Comparison of ENCODE assay signal across 1 cellular context in the genomic region with DNA sequence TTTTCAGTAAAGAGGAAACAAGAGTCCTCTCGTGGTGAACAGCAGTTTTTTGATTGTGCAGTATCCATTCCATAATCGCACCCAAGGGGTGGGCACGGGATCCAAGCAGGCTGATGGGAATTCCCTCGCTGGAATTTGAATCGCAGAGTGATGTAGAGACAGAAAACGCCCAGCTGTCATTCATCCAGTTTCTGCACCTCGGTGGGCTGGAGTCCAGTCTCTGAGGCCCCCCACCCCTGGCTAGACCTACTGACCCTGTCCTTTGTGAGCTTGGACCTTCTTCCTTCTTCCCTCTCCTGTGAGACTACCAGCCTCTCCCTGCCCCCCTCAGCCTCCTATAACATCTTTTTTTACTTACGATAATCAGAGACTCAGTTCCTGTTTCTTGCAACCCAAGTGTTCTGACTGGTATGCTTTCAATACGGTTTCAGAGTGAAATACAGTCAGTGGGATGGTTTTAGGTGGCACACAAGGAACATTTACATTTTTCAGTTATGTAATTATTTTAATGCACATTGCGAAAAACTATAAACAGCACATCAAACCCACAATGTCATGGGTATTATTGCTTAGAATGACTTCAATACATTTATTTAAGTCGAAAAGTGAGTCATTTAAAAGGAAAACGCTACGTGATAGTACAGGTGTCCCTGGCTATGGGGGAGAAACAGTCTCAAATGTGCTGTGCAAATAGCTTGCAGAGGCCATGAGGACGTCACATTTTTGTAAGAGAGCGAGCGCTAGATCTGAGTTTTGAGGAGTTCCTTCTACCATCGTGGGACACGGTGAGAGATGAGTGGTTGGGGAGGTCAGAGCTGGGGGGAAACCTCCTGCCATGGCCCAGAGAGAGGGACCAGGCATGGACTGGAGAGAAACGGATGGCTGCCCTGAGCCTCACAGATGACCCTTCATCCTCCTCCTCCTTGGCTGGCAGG.
A peak's percentile ranks its signal among the peaks of the same experiment; 100 is the strongest.
TF ChIP-seq lines count a peak whose summit lies in the region.

No MANE protein-coding gene starts in this region.

TF ChIP-seq in GM12878, 131 proteins besides CTCF, POLR2A, EP300 and RAD21 (continued from another document and continues in another):
- TF ChIP-seq, protein P1, sequence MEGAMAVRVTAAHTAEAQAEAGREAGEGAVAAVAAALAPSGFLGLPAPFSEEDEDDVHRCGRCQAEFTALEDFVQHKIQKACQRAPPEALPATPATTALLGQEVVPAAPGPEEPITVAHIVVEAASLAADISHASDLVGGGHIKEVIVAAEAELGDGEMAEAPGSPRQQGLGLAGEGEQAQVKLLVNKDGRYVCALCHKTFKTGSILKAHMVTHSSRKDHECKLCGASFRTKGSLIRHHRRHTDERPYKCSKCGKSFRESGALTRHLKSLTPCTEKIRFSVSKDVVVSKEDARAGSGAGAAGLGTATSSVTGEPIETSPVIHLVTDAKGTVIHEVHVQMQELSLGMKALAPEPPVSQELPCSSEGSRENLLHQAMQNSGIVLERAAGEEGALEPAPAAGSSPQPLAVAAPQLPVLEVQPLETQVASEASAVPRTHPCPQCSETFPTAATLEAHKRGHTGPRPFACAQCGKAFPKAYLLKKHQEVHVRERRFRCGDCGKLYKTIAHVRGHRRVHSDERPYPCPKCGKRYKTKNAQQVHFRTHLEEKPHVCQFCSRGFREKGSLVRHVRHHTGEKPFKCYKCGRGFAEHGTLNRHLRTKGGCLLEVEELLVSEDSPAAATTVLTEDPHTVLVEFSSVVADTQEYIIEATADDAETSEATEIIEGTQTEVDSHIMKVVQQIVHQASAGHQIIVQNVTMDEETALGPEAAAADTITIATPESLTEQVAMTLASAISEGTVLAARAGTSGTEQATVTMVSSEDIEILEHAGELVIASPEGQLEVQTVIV (IDR thresholded peaks at IDR 0.05; ENCODE audit: borderline replicate concordance, partially characterized antibody), result no peak
- TF ChIP-seq CEBPB (IDR thresholded peaks at IDR 0.05; ENCODE audit: borderline replicate concordance in 1 of 2, low read depth in 2 of 2, low read length in 2 of 2) (no peak), TAF1 (IDR thresholded peaks at IDR 0.05; ENCODE audit: borderline replicate concordance, low read depth, low read length) (no peak), NRF1 (conservative IDR thresholded peaks at IDR 0.05; ENCODE audit: low read depth, low read length) (no peak), TCF7 (IDR thresholded peaks at IDR 0.05; ENCODE audit: borderline replicate concordance) (no peak), SMAD1 (IDR thresholded peaks at IDR 0.05; ENCODE audit: low read depth, partially characterized antibody) (no peak), IKZF1 (conservative IDR thresholded peaks at IDR 0.05) (peak; percentile 69; the same call in 1 of the 2 replicates), EGR1 (IDR thresholded peaks at IDR 0.05; ENCODE audit: borderline replicate concordance in 1 of 2, low read depth in 2 of 2, low read length in 2 of 2) (no peak), YY1 (IDR thresholded peaks at IDR 0.05; ENCODE audit: low read depth, low read length) (peak; percentile 50), RB1 (IDR thresholded peaks at IDR 0.05; ENCODE audit: borderline replicate concordance) (no peak), CHD1 (IDR thresholded peaks at IDR 0.05; ENCODE audit: low read depth, low read length) (no peak; the same call in 1 of the 2 replicates), MYB (IDR thresholded peaks at IDR 0.05; ENCODE audit: borderline replicate concordance, low read depth, low read length) (no peak), SUZ12 (IDR thresholded peaks at IDR 0.05; ENCODE audit: unreplicated experiment) (no peak), GATAD2B (conservative IDR thresholded peaks at IDR 0.05; ENCODE audit: low read depth) (0 out of 2 replicates have a peak, but pooled peaks have one; percentile 28), TBL1XR1 (IDR thresholded peaks at IDR 0.05; ENCODE audit: low read depth, low read length) (peak; percentile 57; the same call in 1 of the 2 replicates), SMARCA5 (IDR thresholded peaks at IDR 0.05) (no peak), MTA2 (IDR thresholded peaks at IDR 0.05; ENCODE audit: low read depth) (peak; percentile 91), PAX8 (IDR thresholded peaks at IDR 0.05) (no peak), HDAC2 (IDR thresholded peaks at IDR 0.05) (no peak), SRF (IDR thresholded peaks at IDR 0.05; ENCODE audit: low read depth in 2 of 2, low read length in 2 of 2) (no peak), SREBF1 (IDR thresholded peaks at IDR 0.05; ENCODE audit: low read length) (no peak), CBFB (IDR thresholded peaks at IDR 0.05; ENCODE audit: low read depth) (peak; percentile 48; the same call in 1 of the 2 replicates), ZNF207 (IDR thresholded peaks at IDR 0.05; ENCODE audit: borderline replicate concordance) (no peak), NBN (IDR thresholded peaks at IDR 0.05) (peak; percentile 38; the same call in 1 of the 2 replicates), POU2F2 (IDR thresholded peaks at IDR 0.05; ENCODE audit: borderline replicate concordance, low read depth, low read length) (peak; percentile 81), MXI1 (IDR thresholded peaks at IDR 0.05; ENCODE audit: low read depth, low read length) (no peak), JUNB (IDR thresholded peaks at IDR 0.05) (peak; percentile 95)
- TF ChIP-seq, protein P2, sequence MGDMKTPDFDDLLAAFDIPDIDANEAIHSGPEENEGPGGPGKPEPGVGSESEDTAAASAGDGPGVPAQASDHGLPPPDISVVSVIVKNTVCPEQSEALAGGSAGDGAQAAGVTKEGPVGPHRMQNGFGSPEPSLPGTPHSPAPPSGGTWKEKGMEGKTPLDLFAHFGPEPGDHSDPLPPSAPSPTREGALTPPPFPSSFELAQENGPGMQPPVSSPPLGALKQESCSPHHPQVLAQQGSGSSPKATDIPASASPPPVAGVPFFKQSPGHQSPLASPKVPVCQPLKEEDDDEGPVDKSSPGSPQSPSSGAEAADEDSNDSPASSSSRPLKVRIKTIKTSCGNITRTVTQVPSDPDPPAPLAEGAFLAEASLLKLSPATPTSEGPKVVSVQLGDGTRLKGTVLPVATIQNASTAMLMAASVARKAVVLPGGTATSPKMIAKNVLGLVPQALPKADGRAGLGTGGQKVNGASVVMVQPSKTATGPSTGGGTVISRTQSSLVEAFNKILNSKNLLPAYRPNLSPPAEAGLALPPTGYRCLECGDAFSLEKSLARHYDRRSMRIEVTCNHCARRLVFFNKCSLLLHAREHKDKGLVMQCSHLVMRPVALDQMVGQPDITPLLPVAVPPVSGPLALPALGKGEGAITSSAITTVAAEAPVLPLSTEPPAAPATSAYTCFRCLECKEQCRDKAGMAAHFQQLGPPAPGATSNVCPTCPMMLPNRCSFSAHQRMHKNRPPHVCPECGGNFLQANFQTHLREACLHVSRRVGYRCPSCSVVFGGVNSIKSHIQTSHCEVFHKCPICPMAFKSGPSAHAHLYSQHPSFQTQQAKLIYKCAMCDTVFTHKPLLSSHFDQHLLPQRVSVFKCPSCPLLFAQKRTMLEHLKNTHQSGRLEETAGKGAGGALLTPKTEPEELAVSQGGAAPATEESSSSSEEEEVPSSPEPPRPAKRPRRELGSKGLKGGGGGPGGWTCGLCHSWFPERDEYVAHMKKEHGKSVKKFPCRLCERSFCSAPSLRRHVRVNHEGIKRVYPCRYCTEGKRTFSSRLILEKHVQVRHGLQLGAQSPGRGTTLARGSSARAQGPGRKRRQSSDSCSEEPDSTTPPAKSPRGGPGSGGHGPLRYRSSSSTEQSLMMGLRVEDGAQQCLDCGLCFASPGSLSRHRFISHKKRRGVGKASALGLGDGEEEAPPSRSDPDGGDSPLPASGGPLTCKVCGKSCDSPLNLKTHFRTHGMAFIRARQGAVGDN (IDR thresholded peaks at IDR 0.05), result no peak
- TF ChIP-seq, protein P3, sequence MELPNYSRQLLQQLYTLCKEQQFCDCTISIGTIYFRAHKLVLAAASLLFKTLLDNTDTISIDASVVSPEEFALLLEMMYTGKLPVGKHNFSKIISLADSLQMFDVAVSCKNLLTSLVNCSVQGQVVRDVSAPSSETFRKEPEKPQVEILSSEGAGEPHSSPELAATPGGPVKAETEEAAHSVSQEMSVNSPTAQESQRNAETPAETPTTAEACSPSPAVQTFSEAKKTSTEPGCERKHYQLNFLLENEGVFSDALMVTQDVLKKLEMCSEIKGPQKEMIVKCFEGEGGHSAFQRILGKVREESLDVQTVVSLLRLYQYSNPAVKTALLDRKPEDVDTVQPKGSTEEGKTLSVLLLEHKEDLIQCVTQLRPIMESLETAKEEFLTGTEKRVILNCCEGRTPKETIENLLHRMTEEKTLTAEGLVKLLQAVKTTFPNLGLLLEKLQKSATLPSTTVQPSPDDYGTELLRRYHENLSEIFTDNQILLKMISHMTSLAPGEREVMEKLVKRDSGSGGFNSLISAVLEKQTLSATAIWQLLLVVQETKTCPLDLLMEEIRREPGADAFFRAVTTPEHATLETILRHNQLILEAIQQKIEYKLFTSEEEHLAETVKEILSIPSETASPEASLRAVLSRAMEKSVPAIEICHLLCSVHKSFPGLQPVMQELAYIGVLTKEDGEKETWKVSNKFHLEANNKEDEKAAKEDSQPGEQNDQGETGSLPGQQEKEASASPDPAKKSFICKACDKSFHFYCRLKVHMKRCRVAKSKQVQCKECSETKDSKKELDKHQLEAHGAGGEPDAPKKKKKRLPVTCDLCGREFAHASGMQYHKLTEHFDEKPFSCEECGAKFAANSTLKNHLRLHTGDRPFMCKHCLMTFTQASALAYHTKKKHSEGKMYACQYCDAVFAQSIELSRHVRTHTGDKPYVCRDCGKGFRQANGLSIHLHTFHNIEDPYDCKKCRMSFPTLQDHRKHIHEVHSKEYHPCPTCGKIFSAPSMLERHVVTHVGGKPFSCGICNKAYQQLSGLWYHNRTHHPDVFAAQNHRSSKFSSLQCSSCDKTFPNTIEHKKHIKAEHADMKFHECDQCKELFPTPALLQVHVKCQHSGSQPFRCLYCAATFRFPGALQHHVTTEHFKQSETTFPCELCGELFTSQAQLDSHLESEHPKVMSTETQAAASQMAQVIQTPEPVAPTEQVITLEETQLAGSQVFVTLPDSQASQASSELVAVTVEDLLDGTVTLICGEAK (IDR thresholded peaks at IDR 0.05; ENCODE audit: borderline replicate concordance), result no peak
- TF ChIP-seq, protein P4, sequence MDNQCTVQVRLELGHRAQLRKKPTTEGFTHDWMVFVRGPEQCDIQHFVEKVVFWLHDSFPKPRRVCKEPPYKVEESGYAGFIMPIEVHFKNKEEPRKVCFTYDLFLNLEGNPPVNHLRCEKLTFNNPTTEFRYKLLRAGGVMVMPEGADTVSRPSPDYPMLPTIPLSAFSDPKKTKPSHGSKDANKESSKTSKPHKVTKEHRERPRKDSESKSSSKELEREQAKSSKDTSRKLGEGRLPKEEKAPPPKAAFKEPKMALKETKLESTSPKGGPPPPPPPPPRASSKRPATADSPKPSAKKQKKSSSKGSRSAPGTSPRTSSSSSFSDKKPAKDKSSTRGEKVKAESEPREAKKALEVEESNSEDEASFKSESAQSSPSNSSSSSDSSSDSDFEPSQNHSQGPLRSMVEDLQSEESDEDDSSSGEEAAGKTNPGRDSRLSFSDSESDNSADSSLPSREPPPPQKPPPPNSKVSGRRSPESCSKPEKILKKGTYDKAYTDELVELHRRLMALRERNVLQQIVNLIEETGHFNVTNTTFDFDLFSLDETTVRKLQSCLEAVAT (IDR thresholded peaks at IDR 0.05), result 0 out of 2 replicates have a peak, but pooled peaks have one; percentile 26
- TF ChIP-seq, protein P5, sequence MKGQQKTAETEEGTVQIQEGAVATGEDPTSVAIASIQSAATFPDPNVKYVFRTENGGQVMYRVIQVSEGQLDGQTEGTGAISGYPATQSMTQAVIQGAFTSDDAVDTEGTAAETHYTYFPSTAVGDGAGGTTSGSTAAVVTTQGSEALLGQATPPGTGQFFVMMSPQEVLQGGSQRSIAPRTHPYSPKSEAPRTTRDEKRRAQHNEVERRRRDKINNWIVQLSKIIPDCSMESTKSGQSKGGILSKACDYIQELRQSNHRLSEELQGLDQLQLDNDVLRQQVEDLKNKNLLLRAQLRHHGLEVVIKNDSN (IDR thresholded peaks at IDR 0.05; ENCODE audit: borderline replicate concordance, extremely low read length, insufficient read depth, low read depth, low read length), result no peak
- TF ChIP-seq, protein P6, sequence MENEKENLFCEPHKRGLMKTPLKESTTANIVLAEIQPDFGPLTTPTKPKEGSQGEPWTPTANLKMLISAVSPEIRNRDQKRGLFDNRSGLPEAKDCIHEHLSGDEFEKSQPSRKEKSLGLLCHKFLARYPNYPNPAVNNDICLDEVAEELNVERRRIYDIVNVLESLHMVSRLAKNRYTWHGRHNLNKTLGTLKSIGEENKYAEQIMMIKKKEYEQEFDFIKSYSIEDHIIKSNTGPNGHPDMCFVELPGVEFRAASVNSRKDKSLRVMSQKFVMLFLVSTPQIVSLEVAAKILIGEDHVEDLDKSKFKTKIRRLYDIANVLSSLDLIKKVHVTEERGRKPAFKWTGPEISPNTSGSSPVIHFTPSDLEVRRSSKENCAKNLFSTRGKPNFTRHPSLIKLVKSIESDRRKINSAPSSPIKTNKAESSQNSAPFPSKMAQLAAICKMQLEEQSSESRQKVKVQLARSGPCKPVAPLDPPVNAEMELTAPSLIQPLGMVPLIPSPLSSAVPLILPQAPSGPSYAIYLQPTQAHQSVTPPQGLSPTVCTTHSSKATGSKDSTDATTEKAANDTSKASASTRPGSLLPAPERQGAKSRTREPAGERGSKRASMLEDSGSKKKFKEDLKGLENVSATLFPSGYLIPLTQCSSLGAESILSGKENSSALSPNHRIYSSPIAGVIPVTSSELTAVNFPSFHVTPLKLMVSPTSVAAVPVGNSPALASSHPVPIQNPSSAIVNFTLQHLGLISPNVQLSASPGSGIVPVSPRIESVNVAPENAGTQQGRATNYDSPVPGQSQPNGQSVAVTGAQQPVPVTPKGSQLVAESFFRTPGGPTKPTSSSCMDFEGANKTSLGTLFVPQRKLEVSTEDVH (IDR thresholded peaks at IDR 0.05; ENCODE audit: low read depth, partially characterized antibody), result peak; percentile 53
- TF ChIP-seq, protein P7, sequence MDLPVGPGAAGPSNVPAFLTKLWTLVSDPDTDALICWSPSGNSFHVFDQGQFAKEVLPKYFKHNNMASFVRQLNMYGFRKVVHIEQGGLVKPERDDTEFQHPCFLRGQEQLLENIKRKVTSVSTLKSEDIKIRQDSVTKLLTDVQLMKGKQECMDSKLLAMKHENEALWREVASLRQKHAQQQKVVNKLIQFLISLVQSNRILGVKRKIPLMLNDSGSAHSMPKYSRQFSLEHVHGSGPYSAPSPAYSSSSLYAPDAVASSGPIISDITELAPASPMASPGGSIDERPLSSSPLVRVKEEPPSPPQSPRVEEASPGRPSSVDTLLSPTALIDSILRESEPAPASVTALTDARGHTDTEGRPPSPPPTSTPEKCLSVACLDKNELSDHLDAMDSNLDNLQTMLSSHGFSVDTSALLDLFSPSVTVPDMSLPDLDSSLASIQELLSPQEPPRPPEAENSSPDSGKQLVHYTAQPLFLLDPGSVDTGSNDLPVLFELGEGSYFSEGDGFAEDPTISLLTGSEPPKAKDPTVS (IDR thresholded peaks at IDR 0.05; ENCODE audit: low read depth, low read length), result no peak
- TF ChIP-seq, protein P8, sequence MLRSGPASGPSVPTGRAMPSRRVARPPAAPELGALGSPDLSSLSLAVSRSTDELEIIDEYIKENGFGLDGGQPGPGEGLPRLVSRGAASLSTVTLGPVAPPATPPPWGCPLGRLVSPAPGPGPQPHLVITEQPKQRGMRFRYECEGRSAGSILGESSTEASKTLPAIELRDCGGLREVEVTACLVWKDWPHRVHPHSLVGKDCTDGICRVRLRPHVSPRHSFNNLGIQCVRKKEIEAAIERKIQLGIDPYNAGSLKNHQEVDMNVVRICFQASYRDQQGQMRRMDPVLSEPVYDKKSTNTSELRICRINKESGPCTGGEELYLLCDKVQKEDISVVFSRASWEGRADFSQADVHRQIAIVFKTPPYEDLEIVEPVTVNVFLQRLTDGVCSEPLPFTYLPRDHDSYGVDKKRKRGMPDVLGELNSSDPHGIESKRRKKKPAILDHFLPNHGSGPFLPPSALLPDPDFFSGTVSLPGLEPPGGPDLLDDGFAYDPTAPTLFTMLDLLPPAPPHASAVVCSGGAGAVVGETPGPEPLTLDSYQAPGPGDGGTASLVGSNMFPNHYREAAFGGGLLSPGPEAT (IDR thresholded peaks at IDR 0.05; ENCODE audit: low read depth), result peak; percentile 74
